1 cellular context compared by ENCODE assay signal in the genomic region with DNA sequence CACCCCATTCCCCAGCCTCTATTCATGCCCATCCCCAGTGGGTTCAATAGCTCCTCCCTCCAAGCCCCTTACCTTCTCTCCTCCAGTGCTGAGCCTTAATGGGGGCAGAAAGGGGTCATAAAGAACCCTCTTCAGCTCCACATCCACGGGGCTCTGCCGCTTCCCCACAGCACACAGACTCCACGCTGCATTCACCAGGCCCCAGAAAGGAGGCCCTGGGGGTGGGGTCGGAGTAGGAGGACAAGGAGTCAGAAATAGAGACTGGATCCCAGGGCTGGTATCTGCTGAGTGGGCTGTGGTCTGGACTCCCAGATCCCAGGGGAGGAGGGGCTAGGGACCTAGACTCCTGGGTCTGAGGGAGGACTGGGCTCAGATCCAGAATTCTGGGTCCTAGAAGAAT.
TF ChIP-seq lines count a peak whose summit lies in the region.

No MANE protein-coding gene starts in this region.

TF ChIP-seq in HepG2, 621 proteins besides CTCF, POLR2A, EP300 and RAD21:
- TF ChIP-seq SRY (CRISPR knock-in tag; IDR thresholded peaks at IDR 0.05) (no peak), ZBTB42 (CRISPR knock-in tag; IDR thresholded peaks at IDR 0.05) (no peak)
- TF ChIP-seq, protein P1, sequence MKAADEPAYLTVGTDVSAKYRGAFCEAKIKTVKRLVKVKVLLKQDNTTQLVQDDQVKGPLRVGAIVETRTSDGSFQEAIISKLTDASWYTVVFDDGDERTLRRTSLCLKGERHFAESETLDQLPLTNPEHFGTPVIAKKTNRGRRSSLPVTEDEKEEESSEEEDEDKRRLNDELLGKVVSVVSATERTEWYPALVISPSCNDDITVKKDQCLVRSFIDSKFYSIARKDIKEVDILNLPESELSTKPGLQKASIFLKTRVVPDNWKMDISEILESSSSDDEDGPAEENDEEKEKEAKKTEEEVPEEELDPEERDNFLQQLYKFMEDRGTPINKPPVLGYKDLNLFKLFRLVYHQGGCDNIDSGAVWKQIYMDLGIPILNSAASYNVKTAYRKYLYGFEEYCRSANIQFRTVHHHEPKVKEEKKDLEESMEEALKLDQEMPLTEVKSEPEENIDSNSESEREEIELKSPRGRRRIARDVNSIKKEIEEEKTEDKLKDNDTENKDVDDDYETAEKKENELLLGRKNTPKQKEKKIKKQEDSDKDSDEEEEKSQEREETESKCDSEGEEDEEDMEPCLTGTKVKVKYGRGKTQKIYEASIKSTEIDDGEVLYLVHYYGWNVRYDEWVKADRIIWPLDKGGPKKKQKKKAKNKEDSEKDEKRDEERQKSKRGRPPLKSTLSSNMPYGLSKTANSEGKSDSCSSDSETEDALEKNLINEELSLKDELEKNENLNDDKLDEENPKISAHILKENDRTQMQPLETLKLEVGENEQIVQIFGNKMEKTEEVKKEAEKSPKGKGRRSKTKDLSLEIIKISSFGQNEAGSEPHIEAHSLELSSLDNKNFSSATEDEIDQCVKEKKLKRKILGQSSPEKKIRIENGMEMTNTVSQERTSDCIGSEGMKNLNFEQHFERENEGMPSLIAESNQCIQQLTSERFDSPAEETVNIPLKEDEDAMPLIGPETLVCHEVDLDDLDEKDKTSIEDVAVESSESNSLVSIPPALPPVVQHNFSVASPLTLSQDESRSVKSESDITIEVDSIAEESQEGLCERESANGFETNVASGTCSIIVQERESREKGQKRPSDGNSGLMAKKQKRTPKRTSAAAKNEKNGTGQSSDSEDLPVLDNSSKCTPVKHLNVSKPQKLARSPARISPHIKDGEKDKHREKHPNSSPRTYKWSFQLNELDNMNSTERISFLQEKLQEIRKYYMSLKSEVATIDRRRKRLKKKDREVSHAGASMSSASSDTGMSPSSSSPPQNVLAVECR (CRISPR knock-in tag; IDR thresholded peaks at IDR 0.05; ENCODE audit: borderline replicate concordance), result 0 out of 2 replicates have a peak, but pooled peaks have one; percentile 13
- TF ChIP-seq, protein P2, sequence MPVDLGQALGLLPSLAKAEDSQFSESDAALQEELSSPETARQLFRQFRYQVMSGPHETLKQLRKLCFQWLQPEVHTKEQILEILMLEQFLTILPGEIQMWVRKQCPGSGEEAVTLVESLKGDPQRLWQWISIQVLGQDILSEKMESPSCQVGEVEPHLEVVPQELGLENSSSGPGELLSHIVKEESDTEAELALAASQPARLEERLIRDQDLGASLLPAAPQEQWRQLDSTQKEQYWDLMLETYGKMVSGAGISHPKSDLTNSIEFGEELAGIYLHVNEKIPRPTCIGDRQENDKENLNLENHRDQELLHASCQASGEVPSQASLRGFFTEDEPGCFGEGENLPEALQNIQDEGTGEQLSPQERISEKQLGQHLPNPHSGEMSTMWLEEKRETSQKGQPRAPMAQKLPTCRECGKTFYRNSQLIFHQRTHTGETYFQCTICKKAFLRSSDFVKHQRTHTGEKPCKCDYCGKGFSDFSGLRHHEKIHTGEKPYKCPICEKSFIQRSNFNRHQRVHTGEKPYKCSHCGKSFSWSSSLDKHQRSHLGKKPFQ (CRISPR knock-in tag; IDR thresholded peaks at IDR 0.05; ENCODE audit: insufficient replicate concordance), result no peak
